Comparison of ENCODE assay signal across 8 cellular contexts in the genomic region with DNA sequence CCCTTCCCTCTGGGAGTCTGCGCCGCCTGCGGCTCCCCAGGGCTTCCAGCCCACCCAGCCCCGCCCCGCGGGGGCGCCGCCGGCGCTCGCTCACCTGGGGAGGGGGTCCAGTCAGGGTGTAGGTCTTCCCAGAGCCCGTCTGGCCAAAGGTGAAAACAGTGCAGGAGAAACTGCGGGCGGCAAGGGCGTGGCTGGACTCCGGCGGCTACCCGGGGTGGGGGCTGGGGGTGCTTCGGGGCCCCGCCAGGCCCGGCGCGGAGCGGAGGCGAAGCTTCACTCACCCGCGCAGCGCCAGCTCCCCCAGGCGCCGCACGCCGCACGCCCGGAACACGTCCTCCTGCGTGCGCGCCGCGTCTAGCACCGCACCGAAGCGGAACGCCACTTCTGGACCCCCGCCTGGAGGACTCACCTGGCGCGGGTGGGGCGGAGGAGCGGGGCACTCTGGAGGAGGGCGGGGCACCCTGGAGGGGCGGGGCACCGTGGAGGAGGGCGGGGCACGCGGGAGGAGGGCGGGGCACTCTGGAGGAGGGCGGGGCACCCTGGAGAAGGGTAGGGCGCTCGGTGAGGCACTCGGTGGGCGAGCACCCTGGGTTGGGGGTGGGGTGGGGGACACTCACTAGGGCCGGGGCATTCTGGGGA. TPM values are rescaled to one million over a fixed set of nuclear protein-coding genes. Genes with fewer than 3 reads are reported as not detected.
DNase-seq lines count a peak whose midpoint lies in the region; ATAC-seq and TF ChIP-seq lines count a peak whose summit lies in the region.

No MANE protein-coding gene starts in this region.

- no peak overlapping the region for H2BK120ac ChIP-seq in trophoblast cell (ENCODE audit: insufficient read depth, low read length, poor library complexity)

- no peak overlapping the region for H3K14ac ChIP-seq in trophoblast cell (ENCODE audit: low read length)

- H3K36me3 Mint-ChIP-seq in glutamatergic neuron (ENCODE audit: unreplicated experiment), result peaks cover 10% of the 10 kb centered on the region

- H3K27me3 ChIP-seq in SK-N-SH (ENCODE audit: insufficient read depth), result peaks cover 8% of the 10 kb centered on the region; the same call in 1 of the 2 replicates
- H3K27me3 ChIP-seq in trophoblast cell (ENCODE audit: insufficient read depth, low read length), result peaks cover 11% of the 10 kb centered on the region

- H3K4me3 ChIP-seq in SK-N-SH (ENCODE audit: low read depth in 2 of 2, low read length in 1 of 2), result peak overlapping the region; percentile 35 to 46; a peak in 3 of 4 replicates
- H3K4me3 ChIP-seq in trophoblast cell (ENCODE audit: low read depth, low read length), result peak overlapping the region; percentile 64

- no peak for TF ChIP-seq RAD21 in SK-N-SH (IDR thresholded peaks at IDR 0.05; ENCODE audit: low read length)

- no peak overlapping the region for H2BK12ac ChIP-seq in trophoblast cell (ENCODE audit: low read length)

- H3K9ac ChIP-seq in SK-N-SH, result no peak overlapping the region
- H3K9ac ChIP-seq in trophoblast cell (ENCODE audit: low read length), result no peak overlapping the region

- WGBS in SK-N-SH (ENCODE audit: low lambda C conversion rate), result 2% methylated on average over 42 of the region's 62 CpGs
- WGBS in trophoblast cell (ENCODE audit: extremely low coverage, insufficient coverage, insufficient read length), result no CpG with 5 or more reads among the region's 62 CpGs

- POLR2A ChIA-PET in SK-N-SH (lab: Yijun Ruan, JAX), result interaction anchor here (1.1 kb wide), 1 partner anchor 14 kb away, joined by 3 read pairs; no protein-coding TSS in a partner anchor

- no peak overlapping the region for H3K18ac ChIP-seq in trophoblast cell (ENCODE audit: low read length)

- H2BK5ac ChIP-seq in trophoblast cell (ENCODE audit: low read depth, low read length, poor library complexity), result no peak overlapping the region

- H3K9me3 ChIP-seq in SK-N-SH (peaks cover 8% of the 10 kb centered on the region; the same call in 1 of the 2 replicates), trophoblast cell (ENCODE audit: insufficient read depth, low read depth, low read length) (peaks cover 6% of the 10 kb centered on the region)

- no peaks in the 10 kb centered on the region for H4K20me1 ChIP-seq in SK-N-SH (ENCODE audit: insufficient read depth)

- ATAC-seq in HG03025 (IDR thresholded peaks at IDR 0.05; ENCODE audit: low FRiP score, unreplicated experiment), result no peak
- no peak for ATAC-seq in GM18873 (IDR thresholded peaks at IDR 0.05; ENCODE audit: low FRiP score, unreplicated experiment)
- no peak for ATAC-seq in HG03097 (IDR thresholded peaks at IDR 0.05; ENCODE audit: low FRiP score, unreplicated experiment)

- no peak overlapping the region for H4K91ac ChIP-seq in trophoblast cell (ENCODE audit: low read depth, low read length)

- H3K27ac Mint-ChIP-seq in glutamatergic neuron (ENCODE audit: unreplicated experiment), result no peak overlapping the region

- H3K9me2 ChIP-seq in SK-N-SH, result no peaks in the 10 kb centered on the region

- CTCF ChIA-PET in SK-N-SH (lab: Yijun Ruan, JAX), result interaction anchor here (0.7 to 9.1 kb wide), 7 partner anchors 10 to 217 kb away, joined by 3 to 66 read pairs (median 4); a partner anchor contains a TSS

- no peak overlapping the region for H3K27ac ChIP-seq in SK-N-SH (ENCODE audit: low read depth in 2 of 2, low read length in 1 of 2)
- H3K27ac ChIP-seq in trophoblast cell (ENCODE audit: low read depth, low read length), result no peak overlapping the region

- H3K23ac ChIP-seq in trophoblast cell (ENCODE audit: low read length), result no peak overlapping the region

- H3K4me1 Mint-ChIP-seq in glutamatergic neuron (ENCODE audit: low read depth, unreplicated experiment), result peaks cover 3% of the 10 kb centered on the region

- H3K9me3 Mint-ChIP-seq in glutamatergic neuron (ENCODE audit: unreplicated experiment), result peaks cover 13% of the 10 kb centered on the region

- peak overlapping the region; percentile 89 for H3K4me2 ChIP-seq in SK-N-SH
- H3K4me2 ChIP-seq in trophoblast cell (ENCODE audit: low read length), result peak overlapping the region; percentile 58

- H3K27me3 Mint-ChIP-seq in glutamatergic neuron (ENCODE audit: unreplicated experiment), result peaks cover 3% of the 10 kb centered on the region

- no peak overlapping the region for H3K4me3 Mint-ChIP-seq in glutamatergic neuron (ENCODE audit: unreplicated experiment)

- H3K36me3 ChIP-seq in SK-N-SH (replicated peaks in 1 of 2; ENCODE audit: control insufficient read depth in 1 of 2, insufficient read depth in 2 of 2, low read length in 1 of 2) (peaks cover 0 to 3% of the 10 kb centered on the region in 2 experiments), trophoblast cell (ENCODE audit: control insufficient read depth in 1 of 2, insufficient read depth in 2 of 2, low read length in 2 of 2) (no peaks in the 10 kb centered on the region)

- DNase-seq in DMS153 (lab: John Stamatoyannopoulos, UW) (peak; percentile 4), DMS153 treated with DMSO at 0.1 percent for 48 hours (lab: John Stamatoyannopoulos, UW; ENCODE audit: unreplicated experiment) (no peak), SK-N-SH (peak; percentile 87), glutamatergic neuron (peak; percentile 59), trophoblast cell (peak; percentile 59 to 76)

- no peak overlapping the region for H4K12ac ChIP-seq in trophoblast cell (ENCODE audit: low read depth, low read length)

- no peaks in the 10 kb centered on the region for H3K79me1 ChIP-seq in trophoblast cell (ENCODE audit: low read length)

- peak overlapping the region; percentile 79; the same call in 1 of the 2 replicates for H2AFZ ChIP-seq in SK-N-SH (ENCODE audit: low read depth)
- H2AFZ ChIP-seq in trophoblast cell (ENCODE audit: insufficient read depth, low read length, poor library complexity), result peak overlapping the region; percentile 39

- H4K8ac ChIP-seq in trophoblast cell (ENCODE audit: low read depth, low read length), result no peak overlapping the region

- no peak overlapping the region for H2AK5ac ChIP-seq in trophoblast cell (ENCODE audit: low read length)

- H3F3A ChIP-seq in SK-N-SH (replicated peaks; ENCODE audit: insufficient read depth), result peaks cover 6% of the 10 kb centered on the region

- H3K79me2 ChIP-seq in SK-N-SH (ENCODE audit: insufficient read depth) (no peaks in the 10 kb centered on the region), trophoblast cell (ENCODE audit: control insufficient read depth, insufficient read depth, low read length, poor library complexity) (no peaks in the 10 kb centered on the region)

- no peak for TF ChIP-seq CTCF in SK-N-SH (IDR thresholded peaks at IDR 0.05)
- TF ChIP-seq CTCF in glutamatergic neuron (IDR thresholded peaks at IDR 0.05; ENCODE audit: partially characterized antibody, unreplicated experiment), result no peak

- H3K4me1 ChIP-seq in SK-N-SH (ENCODE audit: control insufficient read depth in 1 of 2, insufficient read depth in 2 of 2, low read depth in 1 of 2, low read length in 1 of 2), result peaks cover 0 to 9% of the 10 kb centered on the region in 2 experiments; a peak in 1 of 4 replicates
- peaks cover 0 to 2% of the 10 kb centered on the region in 2 experiments for H3K4me1 ChIP-seq in trophoblast cell (ENCODE audit: control insufficient read depth in 1 of 2, insufficient read depth in 2 of 2, low read length in 2 of 2)

- TF ChIP-seq EP300 in SK-N-SH (IDR thresholded peaks at IDR 0.05; ENCODE audit: borderline replicate concordance in 1 of 2, low read depth in 1 of 2, low read length in 1 of 2), result no peak

- H3K4ac ChIP-seq in trophoblast cell (ENCODE audit: low read depth, low read length), result no peak overlapping the region

TF ChIP-seq in SK-N-SH, 30 proteins besides CTCF, POLR2A, EP300 and RAD21 (continues in another document):
- TF ChIP-seq, protein P1, sequence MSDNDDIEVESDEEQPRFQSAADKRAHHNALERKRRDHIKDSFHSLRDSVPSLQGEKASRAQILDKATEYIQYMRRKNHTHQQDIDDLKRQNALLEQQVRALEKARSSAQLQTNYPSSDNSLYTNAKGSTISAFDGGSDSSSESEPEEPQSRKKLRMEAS (IDR thresholded peaks at IDR 0.05; ENCODE audit: low read depth), result no peak
- no peak for TF ChIP-seq RCOR1 (IDR thresholded peaks at IDR 0.05; ENCODE audit: low read length)
- TF ChIP-seq CHD2 (IDR thresholded peaks at IDR 0.05; ENCODE audit: low read length, partially characterized antibody), result no peak

RNA-seq across cellular contexts. Expression of a gene that starts 1.0 kb away (rescaled TPM):
- 0.15 and 0.35 TPM in 2 replicates for polyA plus RNA-seq in SK-N-SH (2012; rRNA removed)
- 0.03 and 0.04 TPM in 2 replicates for polyA plus RNA-seq in SK-N-SH (2012; cell fraction: cytosol; rRNA removed)
- polyA plus RNA-seq in SK-N-SH (2012; cell fraction: nucleus; rRNA removed), result 1.2 and 1.7 TPM in 2 replicates
- 0.93 TPM for total RNA-seq in glutamatergic neuron (ENCODE audit: unreplicated experiment)
- 0.27 and 0.56 TPM in 2 replicates for polyA plus RNA-seq in trophoblast cell (2013)

RNA-seq across cellular contexts. Expression of a gene that starts 20.0 kb away (rescaled TPM):
- 0.16 and 0.18 TPM in 2 replicates for polyA plus RNA-seq in SK-N-SH (2012; rRNA removed)
- polyA plus RNA-seq in SK-N-SH (2012; cell fraction: cytosol; rRNA removed), result 0.13 and 0.17 TPM in 2 replicates
- polyA plus RNA-seq in SK-N-SH (2012; cell fraction: nucleus; rRNA removed), result 0.07 TPM in 1 of 2 replicates, not detected in the other
- 0.29 TPM for total RNA-seq in glutamatergic neuron (ENCODE audit: unreplicated experiment)
- polyA plus RNA-seq in trophoblast cell (2013), result 0.04 TPM in 1 of 2 replicates, not detected in the other

RNA-seq across cellular contexts. Expression of a gene that starts 57.2 kb away (rescaled TPM):
- polyA plus RNA-seq in SK-N-SH (2012; rRNA removed), result 6.8 and 8.7 TPM in 2 replicates
- polyA plus RNA-seq in SK-N-SH (2012; cell fraction: cytosol; rRNA removed), result 2.6 and 3.0 TPM in 2 replicates
- 55.3 and 131 TPM in 2 replicates for polyA plus RNA-seq in SK-N-SH (2012; cell fraction: nucleus; rRNA removed)
- 3.9 TPM for total RNA-seq in glutamatergic neuron (ENCODE audit: unreplicated experiment)
- 38.6 and 39.3 TPM in 2 replicates for polyA plus RNA-seq in trophoblast cell (2013)
